ENCODE assay signal across 10 cellular contexts in the genomic region with DNA sequence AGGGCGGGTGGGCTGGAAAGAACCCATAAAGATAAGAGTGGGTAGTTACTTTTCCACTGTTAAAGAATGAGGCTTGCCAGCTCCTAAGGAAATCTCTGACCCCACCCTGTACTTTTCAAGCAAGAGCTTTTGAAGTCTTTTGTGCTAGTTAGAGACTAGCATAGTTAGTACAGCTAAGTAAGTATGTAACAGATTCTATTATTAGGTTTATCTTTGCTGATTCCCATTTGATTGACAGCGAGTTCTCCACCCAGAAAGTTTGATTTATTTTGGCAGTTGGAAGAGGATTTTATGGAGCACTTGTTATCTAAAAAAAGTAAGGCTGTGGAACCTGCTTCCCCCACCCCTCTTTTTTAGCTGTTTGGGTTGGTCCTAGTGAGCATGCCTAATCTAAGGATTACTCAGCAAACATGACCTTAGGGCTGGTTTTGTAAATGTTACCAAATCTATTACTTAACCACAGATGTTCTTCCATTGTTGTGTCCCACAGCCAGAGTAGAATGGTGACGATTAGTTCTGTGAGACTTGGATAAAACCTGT. TPM values are rescaled to one million over a fixed set of nuclear protein-coding genes. Genes with fewer than 3 reads are reported as not detected.
DNase-seq lines count a peak whose midpoint lies in the region; ATAC-seq and TF ChIP-seq lines count a peak whose summit lies in the region.
"Had no signal": no experiment of that assay in that cellular context is flagged by ENCODE, and none has a peak within 500 bp of the region (broad histone marks: within the 10 kb centered on the region; RNA-seq: fewer than 3 reads in every experiment).

No MANE protein-coding gene starts in this region.

- H3K4me1 Mint-ChIP-seq in HFFc6 (ENCODE audit: low read depth), result peaks cover 72% of the 10 kb centered on the region

- no peaks in the 10 kb centered on the region for H3K27me3 Mint-ChIP-seq in HFFc6 (ENCODE audit: insufficient read depth)
- H3K27me3 Mint-ChIP-seq: naive thymus-derived CD8-positive, alpha-beta T cell had no signal

- intact Hi-C loops in gastrocnemius medialis (cut with DNase I; ENCODE audit: low total_unique reads), result loop anchor here (5.0 kb wide), 1 partner anchor 55 kb away; no protein-coding TSS in a partner anchor

- peak; percentile 64 for DNase-seq in HFFc6
- DNase-seq in SJCRH30, result peak; percentile 26 to 63
- DNase-seq in foreskin melanocyte, result peak; percentile 41
- no peak for DNase-seq in gastrocnemius medialis
- no peak for DNase-seq in Karpas-422
- no peak for DNase-seq in NCI-H1092 treated with DMSO at 0.1 percent for 48 hours (lab: John Stamatoyannopoulos, UW)
- no peak for DNase-seq in NCI-H2107 treated with DMSO at 0.1 percent for 48 hours (lab: John Stamatoyannopoulos, UW; ENCODE audit: unreplicated experiment)
- DNase-seq: naive thymus-derived CD8-positive, alpha-beta T cell had no signal

- H3K27ac ChIP-seq in SJCRH30 (no peak overlapping the region), gastrocnemius medialis (peak overlapping the region; percentile 33 to 72 (median 60)), Karpas-422 (ENCODE audit: low read length) (no peak overlapping the region)

- no peaks in the 10 kb centered on the region for H3K27me3 ChIP-seq in SJCRH30
- H3K27me3 ChIP-seq in gastrocnemius medialis, result no peaks in the 10 kb centered on the region
- H3K27me3 ChIP-seq in Karpas-422 (ENCODE audit: low read length), result no peaks in the 10 kb centered on the region

- no peaks in the 10 kb centered on the region for H3K9me3 Mint-ChIP-seq in HFFc6
- H3K9me3 Mint-ChIP-seq: naive thymus-derived CD8-positive, alpha-beta T cell; T-helper 2 cell treated with Interferon-gamma antibody and Interleukin-4, amounts not matched to agents 5 μg/mL and 100 μg/mL, for 36 hours had no signal

- no peaks in the 10 kb centered on the region for H3K9me2 ChIP-seq in Karpas-422 (replicated peaks; ENCODE audit: insufficient read depth, low read length)

- H3K9ac ChIP-seq in Karpas-422 (ENCODE audit: low read length), result no peak overlapping the region

- TF ChIP-seq CTCF in HFFc6 (IDR thresholded peaks at IDR 0.05) (no peak), gastrocnemius medialis (IDR thresholded peaks at IDR 0.05 in 4 of 5, conservative IDR thresholded peaks at IDR 0.05 in 1 of 5) (no peak)

- no peak overlapping the region for H3K4me2 ChIP-seq in Karpas-422 (ENCODE audit: low read depth, low read length, poor library complexity, severe bottlenecking)

- no peak overlapping the region for H2AFZ ChIP-seq in Karpas-422 (ENCODE audit: low read length)

- H3K4me1 ChIP-seq in SJCRH30 (peaks cover 26% of the 10 kb centered on the region), gastrocnemius medialis (peaks cover 66 to 67% of the 10 kb centered on the region in 2 donors), Karpas-422 (ENCODE audit: low read length) (no peaks in the 10 kb centered on the region)

- H3K27ac Mint-ChIP-seq in HFFc6, result peak overlapping the region; percentile 57
- H3K27ac Mint-ChIP-seq: T-helper 2 cell treated with Interferon-gamma antibody and Interleukin-4, amounts not matched to agents 5 μg/mL and 100 μg/mL, for 36 hours had no signal

- H3K4me3 Mint-ChIP-seq in HFFc6, result peak overlapping the region; percentile 29; the same call in 1 of the 2 replicates
- H3K4me3 Mint-ChIP-seq: T-helper 2 cell treated with Interferon-gamma antibody and Interleukin-4, amounts not matched to agents 5 μg/mL and 100 μg/mL, for 36 hours had no signal

- H3K36me3 ChIP-seq in SJCRH30 (0 out of 2 replicates have a peak, but pooled peaks cover 7% of the 10 kb centered on the region), gastrocnemius medialis (no peaks in the 10 kb centered on the region), Karpas-422 (ENCODE audit: insufficient read depth, low read length) (no peaks in the 10 kb centered on the region)

- H3K36me3 Mint-ChIP-seq in HFFc6 (ENCODE audit: low read depth), result peaks cover 10% of the 10 kb centered on the region
- H3K36me3 Mint-ChIP-seq: naive thymus-derived CD8-positive, alpha-beta T cell had no signal

- no peak for TF ChIP-seq POLR2A in gastrocnemius medialis (IDR thresholded peaks at IDR 0.05)

- H3K4me3 ChIP-seq in SJCRH30 (no peak overlapping the region), gastrocnemius medialis (no peak overlapping the region), Karpas-422 (ENCODE audit: low read length) (no peak overlapping the region)

- H4K20me1 ChIP-seq in Karpas-422 (ENCODE audit: insufficient read depth, low read depth, low read length), result 0 out of 2 replicates have a peak, but pooled peaks cover 3% of the 10 kb centered on the region

- H3K9me3 ChIP-seq in SJCRH30 (replicated peaks), result no peaks in the 10 kb centered on the region
- H3K9me3 ChIP-seq in gastrocnemius medialis, result no peaks in the 10 kb centered on the region
- no peaks in the 10 kb centered on the region for H3K9me3 ChIP-seq in Karpas-422 (ENCODE audit: low read length)

- ATAC-seq in gastrocnemius medialis (peak; percentile 81 to 90), GM18519 (IDR thresholded peaks at IDR 0.05; ENCODE audit: low FRiP score, unreplicated experiment) (no peak)
- ATAC-seq: naive thymus-derived CD8-positive, alpha-beta T cell had no signal

- in situ Hi-C loops in gastrocnemius medialis (cut with MboI; ENCODE audit: low sequenced_read_pairs in 4 of 4), result no loop called here

- H3K79me2 ChIP-seq in Karpas-422 (ENCODE audit: low read length), result no peaks in the 10 kb centered on the region

RNA-seq across cellular contexts. Expression of gene FNDC3B, which starts 57.6 kb away (rescaled TPM):
- 100 to 1,000 TPM; 133 to 192 (median 155) TPM for total RNA-seq in HFFc6 (2021; fragmentation: NEBNext Ultra II Directional; extraction: Animal tissue kit (Norgen Biotek cat#: 25700))
- total RNA-seq in SJCRH30 (2014; rRNA removed; shearing (Covaris generic)), result 57.2 and 62.3 TPM in 2 replicates
- total RNA-seq in gastrocnemius medialis, result 100 to 1,000 TPM in 1 of 4 donors, 10 to 100 TPM in 3; 42.5 to 110 (median 74.2) TPM
- 1.6 and 2.6 TPM in 2 replicates for total RNA-seq in Karpas-422 (2014; rRNA removed; shearing (Covaris generic); ENCODE audit: low replicate concordance)

Comparison
In these comparisons a context has a peak if more than half of its experiments do, and no peak if none do; other contexts are left out.
1. DNase-seq: peak in HFFc6 (single experiment), SJCRH30 (2 of 2) and foreskin melanocyte (single experiment); none in gastrocnemius medialis (0 of 2), Karpas-422 (single experiment), NCI-H1092 treated with DMSO at 0.1 percent for 48 hours (single experiment) and NCI-H2107 treated with DMSO at 0.1 percent for 48 hours (single experiment).
2. H3K27ac ChIP-seq: peak in gastrocnemius medialis (4 of 4); none in SJCRH30 (single experiment) and Karpas-422 (single experiment).
3. RNA of gene FNDC3B, which starts 57.6 kb away (total RNA-seq): 133 to 192 TPM in HFFc6, 42.5 to 110 TPM in gastrocnemius medialis and 57.2 to 62.3 TPM in SJCRH30; 1.6 to 2.6 TPM in Karpas-422; every median in the first group is over 10 times any median in the second.